10 cellular contexts compared by ENCODE assay signal in the genomic region with DNA sequence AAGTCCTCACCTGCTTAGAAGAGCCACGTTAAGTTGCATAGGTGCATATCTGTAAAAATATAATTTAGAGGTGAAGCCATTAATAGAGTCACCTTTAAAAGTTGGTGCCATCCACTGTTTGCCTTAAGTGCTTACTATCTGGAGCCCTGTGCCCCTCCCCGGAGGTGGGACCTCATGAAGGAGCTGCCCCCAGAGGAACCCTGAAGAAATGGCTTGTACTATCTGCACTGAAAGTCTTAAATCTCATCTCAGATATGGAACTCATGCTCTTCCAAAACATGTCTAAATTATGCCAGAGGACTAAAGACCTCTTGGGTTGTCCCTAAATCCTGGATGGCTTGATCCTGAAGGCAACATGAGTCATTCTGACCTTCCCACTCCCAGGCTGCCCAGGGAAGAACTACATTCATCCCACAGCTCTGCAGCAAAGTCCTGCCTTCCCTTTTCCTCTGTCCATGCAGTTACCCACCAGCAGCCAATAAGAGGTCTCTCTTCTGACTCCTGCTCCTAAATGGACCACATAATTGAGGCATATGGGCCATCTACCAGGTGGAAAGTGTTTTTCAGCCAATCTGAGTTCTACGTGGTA.
DNase-seq lines count a peak whose midpoint lies in the region; ATAC-seq and TF ChIP-seq lines count a peak whose summit lies in the region.
"Had no signal": no experiment of that assay in that cellular context is flagged by ENCODE, and none has a peak within 500 bp of the region (broad histone marks: within the 10 kb centered on the region; RNA-seq: fewer than 3 reads in every experiment).

No MANE protein-coding gene starts in this region.

- H3K27ac Mint-ChIP-seq in activated CD4-positive, alpha-beta T cell treated with anti-CD3 and anti-CD28 coated beads for 36 hours, result peak overlapping the region; percentile 71
- peak overlapping the region; percentile 65 for H3K27ac Mint-ChIP-seq in stimulated activated effector memory CD8-positive, alpha-beta T cell treated with anti-CD3 and anti-CD28 coated beads, Interleukin-12 subunit alpha, Interleukin-12 subunit beta, amount 100 ng/mL, for 72 hours
- H3K27ac Mint-ChIP-seq in HFFc6, result no peak overlapping the region; the same call in 1 of the 2 replicates
- H3K27ac Mint-ChIP-seq: type B pancreatic cell had no signal

- H3K36me3 Mint-ChIP-seq in activated CD4-positive, alpha-beta T cell treated with anti-CD3 and anti-CD28 coated beads for 36 hours (ENCODE audit: low read depth), result peaks cover 26% of the 10 kb centered on the region
- H3K36me3 Mint-ChIP-seq in stimulated activated effector memory CD8-positive, alpha-beta T cell treated with anti-CD3 and anti-CD28 coated beads, Interleukin-12 subunit alpha, Interleukin-12 subunit beta, amount 100 ng/mL, for 72 hours, result peaks cover 99% of the 10 kb centered on the region
- peaks cover 46% of the 10 kb centered on the region for H3K36me3 Mint-ChIP-seq in HFFc6 (ENCODE audit: low read depth)

- TF ChIP-seq CTCF in HFFc6 (IDR thresholded peaks at IDR 0.05), result no peak

- CTCF ChIA-PET in activated CD4-positive, alpha-beta T cell treated with anti-CD3 and anti-CD28 coated beads for 36 hours (lab: Charles Lee), result interaction anchor here (0.5 to 1.9 kb wide), 4 partner anchors 12 to 20 kb away, joined by 3 to 5 read pairs (median 3); no protein-coding TSS in a partner anchor

- intact Hi-C loops in activated CD4-positive, alpha-beta T cell treated with anti-CD3 and anti-CD28 coated beads for 36 hours (cut with DNase I, micrococcal nuclease), result no loop called here

- POLR2A ChIA-PET in activated CD4-positive, alpha-beta T cell treated with anti-CD3 and anti-CD28 coated beads for 36 hours (lab: Charles Lee), result interaction anchor here (0.7 kb wide), 1 partner anchor 86 kb away, joined by 3 read pairs; no protein-coding TSS in a partner anchor

- H3K4me3 Mint-ChIP-seq in activated CD4-positive, alpha-beta T cell treated with anti-CD3 and anti-CD28 coated beads for 36 hours, result no peak overlapping the region
- H3K4me3 Mint-ChIP-seq in stimulated activated effector memory CD8-positive, alpha-beta T cell treated with anti-CD3 and anti-CD28 coated beads, Interleukin-12 subunit alpha, Interleukin-12 subunit beta, amount 100 ng/mL, for 72 hours, result no peak overlapping the region
- H3K4me3 Mint-ChIP-seq in HFFc6, result no peak overlapping the region
- H3K4me3 Mint-ChIP-seq: type B pancreatic cell had no signal

- no peak for ATAC-seq in activated CD4-positive, alpha-beta T cell treated with anti-CD3 and anti-CD28 coated beads for 36 hours
- no peak for ATAC-seq in stimulated activated effector memory CD8-positive, alpha-beta T cell treated with anti-CD3 and anti-CD28 coated beads, Interleukin-12 subunit alpha, Interleukin-12 subunit beta, amount 100 ng/mL, for 72 hours
- no peak for ATAC-seq in activated CD4-positive, CD25-positive, alpha-beta regulatory T cell treated with anti-CD3 and anti-CD28 coated beads, Interleukin-2, amount 50 U/mL, for 24 hours
- ATAC-seq in HG02884 (IDR thresholded peaks at IDR 0.05; ENCODE audit: unreplicated experiment), result no peak

- H3K4me1 Mint-ChIP-seq in activated CD4-positive, alpha-beta T cell treated with anti-CD3 and anti-CD28 coated beads for 36 hours, result peaks cover 34% of the 10 kb centered on the region
- peaks cover 50% of the 10 kb centered on the region for H3K4me1 Mint-ChIP-seq in stimulated activated effector memory CD8-positive, alpha-beta T cell treated with anti-CD3 and anti-CD28 coated beads, Interleukin-12 subunit alpha, Interleukin-12 subunit beta, amount 100 ng/mL, for 72 hours
- H3K4me1 Mint-ChIP-seq in HFFc6 (ENCODE audit: low read depth), result peaks cover 42% of the 10 kb centered on the region

- H3K9me3 Mint-ChIP-seq in activated CD4-positive, alpha-beta T cell treated with anti-CD3 and anti-CD28 coated beads for 36 hours (ENCODE audit: low read depth), result no peaks in the 10 kb centered on the region
- no peaks in the 10 kb centered on the region for H3K9me3 Mint-ChIP-seq in stimulated activated effector memory CD8-positive, alpha-beta T cell treated with anti-CD3 and anti-CD28 coated beads, Interleukin-12 subunit alpha, Interleukin-12 subunit beta, amount 100 ng/mL, for 72 hours
- H3K9me3 Mint-ChIP-seq in HFFc6, result no peaks in the 10 kb centered on the region
- H3K9me3 Mint-ChIP-seq: type B pancreatic cell had no signal

- DNase-seq in activated CD4-positive, alpha-beta T cell treated with anti-CD3 and anti-CD28 coated beads for 36 hours, result peak; percentile 36
- DNase-seq in activated CD4-positive, alpha-beta T cell treated with anti-CD3 and anti-CD28 coated beads, Interleukin-2, amount 50 U/mL, for 48 hours, result no peak
- peak; percentile 26 for DNase-seq in dermis blood vessel endothelial cell
- DNase-seq in stimulated activated effector memory CD8-positive, alpha-beta T cell treated with anti-CD3 and anti-CD28 coated beads, Interleukin-12 subunit alpha, Interleukin-12 subunit beta, amount 100 ng/mL, for 72 hours (ENCODE audit: low spot score in 2 of 2), result no peak
- no peak for DNase-seq in HFFc6
- DNase-seq: activated effector memory CD4-positive, alpha-beta T cell treated with anti-CD3 and anti-CD28 coated beads, Interleukin-2, amount 50 U/mL, for 16 hours had no signal

- no peaks in the 10 kb centered on the region for H3K27me3 Mint-ChIP-seq in activated CD4-positive, alpha-beta T cell treated with anti-CD3 and anti-CD28 coated beads for 36 hours
- peaks cover 20% of the 10 kb centered on the region for H3K27me3 Mint-ChIP-seq in HFFc6 (ENCODE audit: insufficient read depth)
- H3K27me3 Mint-ChIP-seq: type B pancreatic cell had no signal

TF ChIP-seq in PFSK-1, 5 proteins besides CTCF, POLR2A, EP300 and RAD21:
- TF ChIP-seq POLR2AphosphoS5 (IDR thresholded peaks at IDR 0.05; ENCODE audit: low read depth, low read length) (peak; percentile 45; the same call in 1 of the 2 replicates), TAF1 (IDR thresholded peaks at IDR 0.05; ENCODE audit: borderline replicate concordance, insufficient read depth, low read length) (no peak)

Comparison
In these comparisons a context has a peak if more than half of its experiments do, and no peak if none do; other contexts are left out.
1. DNase-seq: peak in activated CD4-positive, alpha-beta T cell treated with anti-CD3 and anti-CD28 coated beads for 36 hours (single experiment) and dermis blood vessel endothelial cell (single experiment); none in activated CD4-positive, alpha-beta T cell treated with anti-CD3 and anti-CD28 coated beads, Interleukin-2, amount 50 U/mL, for 48 hours (0 of 2), stimulated activated effector memory CD8-positive, alpha-beta T cell treated with anti-CD3 and anti-CD28 coated beads, Interleukin-12 subunit alpha, Interleukin-12 subunit beta, amount 100 ng/mL, for 72 hours (0 of 2) and HFFc6 (single experiment).